8 cellular contexts compared by ENCODE assay signal in the genomic region with DNA sequence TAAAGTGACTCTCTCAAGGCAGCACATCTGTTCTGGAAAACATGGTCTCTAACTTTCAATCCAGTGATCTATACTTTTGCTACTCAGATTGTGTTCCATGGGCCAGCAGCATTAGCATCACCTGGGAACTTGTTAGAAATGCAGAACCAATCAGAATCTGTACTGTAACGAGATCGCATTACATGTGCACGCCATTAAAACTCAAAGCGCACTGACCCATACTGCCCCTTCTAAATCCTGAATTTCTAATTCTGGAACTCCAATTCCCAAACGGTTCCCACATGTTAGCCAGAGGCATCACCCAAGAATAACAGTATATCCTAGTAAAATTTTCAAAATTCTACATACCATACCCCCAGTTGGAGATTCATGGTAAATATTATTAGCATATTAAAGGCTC. TPM values are rescaled to one million over a fixed set of nuclear protein-coding genes. Genes with fewer than 3 reads are reported as not detected.
DNase-seq lines count a peak whose midpoint lies in the region; ATAC-seq and TF ChIP-seq lines count a peak whose summit lies in the region.

No MANE protein-coding gene starts in this region.

- ATAC-seq in gastroesophageal sphincter (no peak), GM19351 (IDR thresholded peaks at IDR 0.05; ENCODE audit: unreplicated experiment) (no peak), HG03159 (IDR thresholded peaks at IDR 0.05; ENCODE audit: unreplicated experiment) (no peak)

- POLR2A ChIA-PET in GM10248 (lab: Yijun Ruan, JAX) = interaction anchor here (0.5 kb wide), 1 partner anchor 278 kb away, joined by 7 read pairs; no protein-coding TSS in a partner anchor

- H3K4me1 ChIP-seq in SJSA1 (replicated peaks) = peaks cover 32% of the 10 kb centered on the region
- H3K4me1 ChIP-seq in gastroesophageal sphincter = peaks cover 0 to 60% (median 21%) of the 10 kb centered on the region in 3 donors

- CTCF ChIA-PET in GM10248 (lab: Yijun Ruan, JAX) = interaction anchor here (0.9 to 6.1 kb wide), 21 partner anchors 8 to 567 kb away, joined by 3 to 57 read pairs (median 5); partner anchors contain the start of genes DCTN1, INO80B and STAMBP

- 51 to 56% methylated on average over 5 of the region's 5 CpGs for WGBS in gastroesophageal sphincter (ENCODE audit: low coverage in 1 of 2), 2 donors

- H3K9me3 ChIP-seq in SJSA1 (replicated peaks) (no peaks in the 10 kb centered on the region), gastroesophageal sphincter (no peaks in the 10 kb centered on the region)

- peaks cover 14% of the 10 kb centered on the region; the same call in 1 of the 2 replicates for H3K36me3 ChIP-seq in SJSA1
- no peaks in the 10 kb centered on the region for H3K36me3 ChIP-seq in gastroesophageal sphincter

- TF ChIP-seq CTCF in gastroesophageal sphincter (IDR thresholded peaks at IDR 0.05) (no peak), GM10248 (IDR thresholded peaks at IDR 0.05; ENCODE audit: control extremely low read depth, extremely low read depth, low read depth, missing control alignments) (no peak)

- DNase-seq in NCI-H146 (lab: John Stamatoyannopoulos, UW) = peak; percentile 34
- no peak for DNase-seq in NCI-H146 treated with DMSO at 0.1 percent for 48 hours (lab: John Stamatoyannopoulos, UW; ENCODE audit: unreplicated experiment)
- DNase-seq in SJSA1 (ENCODE audit: low read depth in 1 of 2, low spot score in 2 of 2) = no peak
- DNase-seq in GM10248 (ENCODE audit: extremely low spot score) = no peak

- H3K4me3 ChIP-seq in SJSA1 (peak overlapping the region; percentile 56), gastroesophageal sphincter (peak overlapping the region; percentile 68 to 87), skin epidermis (peak overlapping the region in 6 of 7 experiments; percentile 68 to 100 (median 91))

- no peak for TF ChIP-seq POLR2A in gastroesophageal sphincter (IDR thresholded peaks at IDR 0.05)

- no peak for TF ChIP-seq EP300 in gastroesophageal sphincter (IDR thresholded peaks at IDR 0.05)

- H3K27ac ChIP-seq in SJSA1 (no peak overlapping the region), gastroesophageal sphincter (no peak overlapping the region), skin epidermis (peak overlapping the region in 2 of 21 experiments; percentile 94 to 100)

- H3K27me3 ChIP-seq in SJSA1 (replicated peaks) (no peaks in the 10 kb centered on the region), gastroesophageal sphincter (no peaks in the 10 kb centered on the region)

RNA-seq across cellular contexts. Expression of gene DCTN1, which starts 10.5 kb away (rescaled TPM):
- total RNA-seq in SJSA1 (2014; rRNA removed; shearing (Covaris generic)) = 95.2 and 136 TPM in 2 replicates
- total RNA-seq in gastroesophageal sphincter = 100 to 1,000 TPM; 132 to 197 (median 170) TPM

RNA-seq across cellular contexts. Expression of gene C2orf81, which starts 30.8 kb away (rescaled TPM):
- total RNA-seq in SJSA1 (2014; rRNA removed; shearing (Covaris generic)) = 0.34 and 1.3 TPM in 2 replicates
- 1 to 10 TPM in 3 of 4 donors, under 1 TPM in 1; 0.62 to 1.4 (median 1.2) TPM for total RNA-seq in gastroesophageal sphincter

RNA-seq across cellular contexts. Expression of gene WDR54, which starts 30.9 kb away (rescaled TPM):
- 13.8 and 15.2 TPM in 2 replicates for total RNA-seq in SJSA1 (2014; rRNA removed; shearing (Covaris generic))
- total RNA-seq in gastroesophageal sphincter = 10 to 100 TPM in 1 of 4 donors, 1 to 10 TPM in 3; 4.2 to 12.4 (median 8.8) TPM

RNA-seq across cellular contexts. Expression of gene SLC4A5, which starts 47.4 kb away (rescaled TPM):
- 0.08 TPM in 1 of 2 replicates, not detected in the other for total RNA-seq in SJSA1 (2014; rRNA removed; shearing (Covaris generic))
- 1 to 10 TPM; 1.8 to 9.4 (median 5.0) TPM for total RNA-seq in gastroesophageal sphincter

RNA-seq across cellular contexts. Expression of gene RTKN, which starts 51.1 kb away (rescaled TPM):
- 5.6 and 8.7 TPM in 2 replicates for total RNA-seq in SJSA1 (2014; rRNA removed; shearing (Covaris generic))
- total RNA-seq in gastroesophageal sphincter = 10 to 100 TPM; 10.9 to 17.3 (median 14.0) TPM
